ENCODE assay signal across 17 cellular contexts in genomic region chr6:148572676-148573335, GRCh38.
DNase-seq lines count a peak whose midpoint lies in the region; ATAC-seq, FAIRE-seq and TF ChIP-seq lines count a peak whose summit lies in the region.
"Had no signal": no experiment of that assay in that cellular context is flagged by ENCODE, and none has a peak within 500 bp of the region (broad histone marks: within the 10 kb centered on the region; RNA-seq: fewer than 3 reads in every experiment).

No MANE protein-coding gene starts in this region.

- H3K27ac Mint-ChIP-seq in astrocyte (ENCODE audit: unreplicated experiment), result no peak overlapping the region
- H3K27ac Mint-ChIP-seq: CD4-positive, CD25-positive, alpha-beta regulatory T cell; CD8-positive, alpha-beta memory T cell; H9 had no signal

- H3K56ac ChIP-seq in H1 (replicated peaks; ENCODE audit: insufficient read length, low read depth, low read length), result no peak overlapping the region

- H3K23ac ChIP-seq in H1 (ENCODE audit: insufficient read length), result no peak overlapping the region

- H3K27me3 Mint-ChIP-seq in astrocyte (ENCODE audit: low read depth, unreplicated experiment), result peaks cover 5% of the 10 kb centered on the region

- H3K27me3 ChIP-seq in astrocyte (ENCODE audit: insufficient read depth, low read length) (no peaks in the 10 kb centered on the region), H1 (replicated peaks in 1 of 4; ENCODE audit: control insufficient read depth in 3 of 4, extremely low read depth in 1 of 4, insufficient read depth in 3 of 4, low read length in 3 of 4) (no peaks in the 10 kb centered on the region), psoas muscle (ENCODE audit: insufficient read depth in 3 of 3, low read length in 2 of 3) (no peaks in the 10 kb centered on the region), aorta (ENCODE audit: control insufficient read depth in 1 of 2, insufficient read depth in 2 of 2, low read length in 1 of 2) (peaks cover 0 to 4% of the 10 kb centered on the region in 2 donors)
- H3K27me3 ChIP-seq: BE2C had no signal

- H3K14ac ChIP-seq in H1 (ENCODE audit: insufficient read length), result no peak overlapping the region

- H3K4me1 ChIP-seq in astrocyte (ENCODE audit: insufficient read depth, low read length) (peaks cover 6% of the 10 kb centered on the region), H1 (replicated peaks in 1 of 4; ENCODE audit: control insufficient read depth in 3 of 4, insufficient read depth in 4 of 4, low read length in 3 of 4) (peaks cover 0 to 4% (median 0%) of the 10 kb centered on the region in 4 experiments; a peak in 1 of 7 replicates), psoas muscle (peaks cover 4% of the 10 kb centered on the region), aorta (ENCODE audit: control insufficient read depth in 1 of 2, insufficient read depth in 2 of 2, low read length in 2 of 2) (no peaks in the 10 kb centered on the region)
- H3K4me1 ChIP-seq: BE2C had no signal

- TF ChIP-seq CTCF in astrocyte (IDR thresholded peaks at IDR 0.05; ENCODE audit: insufficient read depth, low read depth, low read length), result no peak
- no peak for TF ChIP-seq CTCF in H1 (IDR thresholded peaks at IDR 0.05; ENCODE audit: control extremely low read depth in 1 of 3, insufficient read depth in 1 of 3, low read depth in 1 of 3, low read length in 3 of 3)
- no peak for TF ChIP-seq CTCF in psoas muscle (IDR thresholded peaks at IDR 0.05)

- TF ChIP-seq EP300 in H1 (IDR thresholded peaks at IDR 0.05; ENCODE audit: borderline replicate concordance in 1 of 2, low read depth in 2 of 2, low read length in 2 of 2), result no peak

- no peak for DNase-seq in astrocyte (ENCODE audit: low read depth)
- DNase-seq in H1 (ENCODE audit: low read depth in 1 of 2, low spot score in 2 of 2), result no peak
- DNase-seq in psoas muscle, result no peak
- DNase-seq in aorta, result no peak
- no peak for DNase-seq in substantia nigra (lab: John Stamatoyannopoulos, UW)
- DNase-seq: BE2C; C1 segment of cervical spinal cord; CD4-positive, CD25-positive, alpha-beta regulatory T cell; CD8-positive, alpha-beta memory T cell; COR-L47; DMS 273 treated with DMSO at 0.1 percent for 48 hours; DMS53; DND-41; EL; GOT3; H9 had no signal

- no peak overlapping the region for H2BK120ac ChIP-seq in H1 (replicated peaks; ENCODE audit: low read depth, low read length)

- peak; percentile 34 for FAIRE-seq in astrocyte (lab: Jason Lieb, UNC)
- FAIRE-seq in H1 (lab: Jason Lieb, UNC), result peak; percentile 24

- H3K4me3 ChIP-seq in astrocyte (ENCODE audit: insufficient read depth, low read depth, low read length) (no peak overlapping the region), H1 (ENCODE audit: extremely low read depth in 1 of 4, insufficient read depth in 2 of 4, low read depth in 3 of 4, low read length in 4 of 4) (no peak overlapping the region), psoas muscle (no peak overlapping the region), aorta (ENCODE audit: low read length in 2 of 2) (no peak overlapping the region)

- no peak overlapping the region for H4K8ac ChIP-seq in H1 (ENCODE audit: extremely low read depth, insufficient read depth, low read length)

- no peak overlapping the region for H2AFZ ChIP-seq in astrocyte (ENCODE audit: low read depth, low read length)
- H2AFZ ChIP-seq in H1 (ENCODE audit: low read length), result no peak overlapping the region

- H3K79me1 ChIP-seq in H1 (ENCODE audit: low read depth, low read length), result no peaks in the 10 kb centered on the region

- 92% methylated on average over 9 of the region's 9 CpGs; no CpG with 5 or more reads in 1 of the 2 experiments for WGBS in H1 (ENCODE audit: extremely low coverage in 1 of 2, insufficient coverage in 1 of 2, insufficient read length in 1 of 2, insufficient replicate concordance in 2 of 2, low coverage in 1 of 2, low lambda C conversion rate in 2 of 2, missing lambda C conversion rate in 1 of 2), 2 experiments
- WGBS in psoas muscle, 3 donors, result 24 to 42% (median 27%) methylated on average over 9 of the region's 9 CpGs
- 85% methylated on average over 9 of the region's 9 CpGs for WGBS in aorta, 2 donors

- H2BK12ac ChIP-seq in H1 (ENCODE audit: low read depth, low read length), result no peak overlapping the region; the same call in 1 of the 2 replicates

- no peak for TF ChIP-seq POLR2A in H1 (IDR thresholded peaks at IDR 0.05; ENCODE audit: control extremely low read depth in 1 of 2, low read depth in 2 of 2, low read length in 2 of 2)

- H3K36me3 Mint-ChIP-seq in astrocyte (ENCODE audit: low read depth, unreplicated experiment), result no peaks in the 10 kb centered on the region
- H3K36me3 Mint-ChIP-seq: CD8-positive, alpha-beta memory T cell had no signal

- H3K36me3 ChIP-seq in astrocyte (ENCODE audit: insufficient read depth, low read length) (no peaks in the 10 kb centered on the region), H1 (ENCODE audit: control insufficient read depth in 2 of 4, insufficient read depth in 4 of 4, low read length in 3 of 4) (no peaks in the 10 kb centered on the region), psoas muscle (ENCODE audit: insufficient read depth in 1 of 2, low read depth in 1 of 2) (no peaks in the 10 kb centered on the region), aorta (ENCODE audit: control insufficient read depth in 1 of 2, insufficient read depth in 2 of 2, low read length in 1 of 2) (no peaks in the 10 kb centered on the region)
- H3K36me3 ChIP-seq: BE2C had no signal

- H3K4ac ChIP-seq in H1 (replicated peaks; ENCODE audit: insufficient read length, low read depth, low read length), result no peak overlapping the region

- no peaks in the 10 kb centered on the region for H3K23me2 ChIP-seq in H1 (ENCODE audit: low read depth, low read length)

- no peak overlapping the region for H2BK5ac ChIP-seq in H1 (ENCODE audit: low read depth, low read length)

- H3K9me3 ChIP-seq in astrocyte (ENCODE audit: insufficient read depth, low read depth, low read length), result no peaks in the 10 kb centered on the region
- H3K9me3 ChIP-seq in H1 (ENCODE audit: insufficient read depth in 2 of 2, low read depth in 1 of 2, low read length in 1 of 2), result no peaks in the 10 kb centered on the region
- no peaks in the 10 kb centered on the region for H3K9me3 ChIP-seq in psoas muscle
- H3K9me3 ChIP-seq in aorta (ENCODE audit: control insufficient read depth, low read length), result no peaks in the 10 kb centered on the region
- H3K9me3 ChIP-seq: BE2C had no signal

- H3K4me1 Mint-ChIP-seq in astrocyte (ENCODE audit: low read depth, unreplicated experiment), result no peaks in the 10 kb centered on the region
- H3K4me1 Mint-ChIP-seq: CD4-positive, CD25-positive, alpha-beta regulatory T cell; CD8-positive, alpha-beta memory T cell had no signal

- POLR2A ChIA-PET in H1 (lab: Charles Lee; ENCODE audit: partially characterized antibody), result interaction anchor here (0.7 kb wide), 1 partner anchor 43 kb away, joined by 3 read pairs; no protein-coding TSS in a partner anchor

- no peaks in the 10 kb centered on the region for H3K79me2 ChIP-seq in astrocyte (ENCODE audit: insufficient read depth, low read length)
- H3K79me2 ChIP-seq in H1 (ENCODE audit: control insufficient read depth in 1 of 2, insufficient read depth in 2 of 2, low read length in 2 of 2), result no peaks in the 10 kb centered on the region

- no peak overlapping the region for H4K5ac ChIP-seq in H1 (ENCODE audit: insufficient read length, low read depth, low read length)

- H3K18ac ChIP-seq in H1 (ENCODE audit: extremely low read depth, low read length), result no peak overlapping the region

- no peak overlapping the region for H3K4me2 ChIP-seq in astrocyte (ENCODE audit: low read length)
- H3K4me2 ChIP-seq in H1 (ENCODE audit: insufficient read depth in 1 of 2, low read depth in 2 of 2, low read length in 2 of 2), result no peak overlapping the region

- no peak overlapping the region for H2BK15ac ChIP-seq in H1 (ENCODE audit: low read length)

- no peak overlapping the region for H2AK5ac ChIP-seq in H1 (ENCODE audit: low read depth, low read length)

- CTCF ChIA-PET in H1 (lab: Charles Lee; ENCODE audit: partially characterized antibody), result interaction anchor here (0.8 to 3.1 kb wide), 5 partner anchors 8 to 618 kb away, joined by 3 to 16 read pairs (median 4); no protein-coding TSS in a partner anchor

- intact Hi-C loops in psoas muscle (cut with DNase I), result no loop called here
- intact Hi-C loops in aorta (cut with DNase I), result loop anchor here (10.0 kb wide), 1 partner anchor 172 kb away; the partner anchor contains the start of gene UST (in 2 of the 2)

- no peak overlapping the region for H4K91ac ChIP-seq in H1 (replicated peaks; ENCODE audit: insufficient read length, low read length)

- no peak overlapping the region for H3K4me3 Mint-ChIP-seq in astrocyte (ENCODE audit: unreplicated experiment)
- H3K4me3 Mint-ChIP-seq: CD4-positive, CD25-positive, alpha-beta regulatory T cell; CD8-positive, alpha-beta memory T cell; H9 had no signal

- no peak overlapping the region for H3K27ac ChIP-seq in astrocyte (ENCODE audit: low read depth, low read length)
- no peak overlapping the region for H3K27ac ChIP-seq in H1 (ENCODE audit: low read depth, low read length)
- H3K27ac ChIP-seq in psoas muscle, result no peak overlapping the region
- no peak overlapping the region for H3K27ac ChIP-seq in aorta (ENCODE audit: low read depth in 1 of 2, low read length in 2 of 2)
- no peak overlapping the region for H3K27ac ChIP-seq in substantia nigra (ENCODE audit: low read depth, low read length, poor library complexity, severe bottlenecking)

- no peak overlapping the region for H2BK20ac ChIP-seq in H1 (ENCODE audit: low read length)

- H3K9me3 Mint-ChIP-seq in astrocyte (ENCODE audit: unreplicated experiment), result no peaks in the 10 kb centered on the region
- H3K9me3 Mint-ChIP-seq: CD4-positive, CD25-positive, alpha-beta regulatory T cell; CD8-positive, alpha-beta memory T cell; H9 had no signal

- no peak overlapping the region for H3K9ac ChIP-seq in astrocyte (ENCODE audit: low read length)
- no peak overlapping the region for H3K9ac ChIP-seq in H1 (replicated peaks in 1 of 4; ENCODE audit: extremely low read depth in 1 of 4, low read depth in 3 of 4, low read length in 3 of 4)

- ATAC-seq in psoas muscle (peak; percentile 63 to 77 (median 70)), aorta (ENCODE audit: low FRiP score) (peak; percentile 48), GM21360 (IDR thresholded peaks at IDR 0.05; ENCODE audit: unreplicated experiment) (no peak)

- no peak for TF ChIP-seq RAD21 in H1 (IDR thresholded peaks at IDR 0.05 in 1 of 2, conservative IDR thresholded peaks at IDR 0.05 in 1 of 2; ENCODE audit: low read depth in 2 of 2, low read length in 2 of 2)

- H4K20me1 ChIP-seq in astrocyte (ENCODE audit: insufficient read depth, low read length) (no peaks in the 10 kb centered on the region), H1 (replicated peaks in 1 of 2; ENCODE audit: control insufficient read depth in 1 of 2, insufficient read depth in 2 of 2, low read length in 2 of 2) (no peaks in the 10 kb centered on the region)

TF ChIP-seq in H1, 55 proteins besides CTCF, POLR2A, EP300 and RAD21 (continues in another document):
- no peak for TF ChIP-seq POLR2AphosphoS5 (IDR thresholded peaks at IDR 0.05; ENCODE audit: low read depth, low read length)
- TF ChIP-seq SIN3A (conservative IDR thresholded peaks at IDR 0.05 in 1 of 2, IDR thresholded peaks at IDR 0.05 in 1 of 2; ENCODE audit: low read depth in 1 of 2, low read length in 2 of 2), result no peak

Comparison
In these comparisons a context has a peak if more than half of its experiments do, and no peak if none do; other contexts are left out.
1. intact Hi-C loops: an anchor here in aorta (10.0 kb wide); none called in psoas muscle.